In genomic region chr2:113891265-113891959, GRCh38 we compare ENCODE assay signal across 8 cellular contexts. TPM values are rescaled to one million over a fixed set of nuclear protein-coding genes. Genes with fewer than 3 reads are reported as not detected.
DNase-seq lines count a peak whose midpoint lies in the region; ATAC-seq and TF ChIP-seq lines count a peak whose summit lies in the region.

No MANE protein-coding gene starts in this region.

- H3K27ac Mint-ChIP-seq in naive thymus-derived CD4-positive, alpha-beta T cell = peak overlapping the region; percentile 89 to 99 (median 97)

- peaks cover 0 to 13% (median 0%) of the 10 kb centered on the region in 3 experiments for H3K36me3 ChIP-seq in naive thymus-derived CD4-positive, alpha-beta T cell (ENCODE audit: control insufficient read depth in 2 of 3, insufficient read depth in 3 of 3, low read length in 3 of 3)

- peak overlapping the region; percentile 88 to 100 (median 98) for H3K4me3 Mint-ChIP-seq in naive thymus-derived CD4-positive, alpha-beta T cell

- intact Hi-C loops in naive thymus-derived CD4-positive, alpha-beta T cell (cut with micrococcal nuclease) = loop anchor here (1.0 to 10.0 kb wide), 11 partner anchors 8 to 1837 kb away; partner anchors contain the start of genes TMEM87B (in 1 of the 2) and ZC3H6 (in 1 of the 2)

- POLR2A ChIA-PET in naive thymus-derived CD4-positive, alpha-beta T cell (lab: Charles Lee) = interaction anchor here (0.7 to 1.6 kb wide), 3 partner anchors 13 to 59 kb away, joined by 3 to 6 read pairs (median 4); no protein-coding TSS in a partner anchor

- peak overlapping the region; percentile 97 to 100 for H3K27ac ChIP-seq in coronary artery
- peak overlapping the region; percentile 98 for H3K27ac ChIP-seq in naive thymus-derived CD4-positive, alpha-beta T cell (ENCODE audit: low read depth, low read length)

- ATAC-seq in naive thymus-derived CD4-positive, alpha-beta T cell = no peak
- ATAC-seq in GM21526 (IDR thresholded peaks at IDR 0.05; ENCODE audit: low FRiP score, unreplicated experiment) (no peak), GM18907 (IDR thresholded peaks at IDR 0.05; ENCODE audit: unreplicated experiment) (no peak)

- H3K4me3 ChIP-seq in AG10803 (ENCODE audit: low read length) (peak overlapping the region; percentile 91), coronary artery (peak overlapping the region; percentile 98)
- H3K4me3 ChIP-seq in Jurkat, Clone E6-1 (ENCODE audit: low read length) = peak overlapping the region; percentile 93
- peak overlapping the region; percentile 89 for H3K4me3 ChIP-seq in naive thymus-derived CD4-positive, alpha-beta T cell (ENCODE audit: low read length)

- peaks cover 5 to 61% (median 29%) of the 10 kb centered on the region in 5 donors for H3K36me3 Mint-ChIP-seq in naive thymus-derived CD4-positive, alpha-beta T cell

- H3K9me3 Mint-ChIP-seq in naive thymus-derived CD4-positive, alpha-beta T cell = peaks cover 0 to 3% (median 0%) of the 10 kb centered on the region in 11 donors

- no peak for TF ChIP-seq CTCF in AG10803 (conservative IDR thresholded peaks at IDR 0.05; ENCODE audit: low read length)
- TF ChIP-seq CTCF in coronary artery (IDR thresholded peaks at IDR 0.05) = no peak

- no peaks in the 10 kb centered on the region for H3K27me3 Mint-ChIP-seq in naive thymus-derived CD4-positive, alpha-beta T cell

- DNase-seq in AG10803 (ENCODE audit: low read depth) = no peak
- DNase-seq in Jurkat, Clone E6-1 (ENCODE audit: low read depth, low spot score) = no peak
- DNase-seq in coronary artery (ENCODE audit: low spot score) = no peak
- no peak for DNase-seq in naive thymus-derived CD4-positive, alpha-beta T cell
- no peak for DNase-seq in OCI-M2 (lab: John Stamatoyannopoulos, UW; ENCODE audit: unreplicated experiment)
- no peak for DNase-seq in GF-D8 (lab: John Stamatoyannopoulos, UW)

- CTCF ChIA-PET in naive thymus-derived CD4-positive, alpha-beta T cell (lab: Charles Lee) = no interaction called here

- H3K4me1 Mint-ChIP-seq in naive thymus-derived CD4-positive, alpha-beta T cell = peaks cover 71 to 87% (median 83%) of the 10 kb centered on the region in 7 donors

- H3K4me1 ChIP-seq in naive thymus-derived CD4-positive, alpha-beta T cell (ENCODE audit: control insufficient read depth in 2 of 2, insufficient read depth in 2 of 2, low read length in 2 of 2) = peaks cover 53 to 67% of the 10 kb centered on the region in 2 donors

- no peaks in the 10 kb centered on the region for H3K9me3 ChIP-seq in naive thymus-derived CD4-positive, alpha-beta T cell (ENCODE audit: control insufficient read depth in 2 of 3, low read length in 3 of 3)

- H3K27me3 ChIP-seq in naive thymus-derived CD4-positive, alpha-beta T cell (ENCODE audit: control insufficient read depth in 2 of 2, insufficient read depth in 2 of 2, low read length in 2 of 2) = no peaks in the 10 kb centered on the region

RNA-seq across cellular contexts. Expression of gene ACTR3, which starts 1.5 kb away (rescaled TPM):
- polyA plus RNA-seq in Jurkat, Clone E6-1 (2012; ENCODE audit: insufficient read depth, insufficient read length) = 338 TPM
- total RNA-seq in naive thymus-derived CD4-positive, alpha-beta T cell = 100 to 1,000 TPM; 172 to 612 (median 213) TPM
- 100 to 1,000 TPM; 438 to 486 TPM for polyA plus RNA-seq in naive thymus-derived CD4-positive, alpha-beta T cell
